Comparison of ENCODE assay signal across 21 cellular contexts in the genomic region with DNA sequence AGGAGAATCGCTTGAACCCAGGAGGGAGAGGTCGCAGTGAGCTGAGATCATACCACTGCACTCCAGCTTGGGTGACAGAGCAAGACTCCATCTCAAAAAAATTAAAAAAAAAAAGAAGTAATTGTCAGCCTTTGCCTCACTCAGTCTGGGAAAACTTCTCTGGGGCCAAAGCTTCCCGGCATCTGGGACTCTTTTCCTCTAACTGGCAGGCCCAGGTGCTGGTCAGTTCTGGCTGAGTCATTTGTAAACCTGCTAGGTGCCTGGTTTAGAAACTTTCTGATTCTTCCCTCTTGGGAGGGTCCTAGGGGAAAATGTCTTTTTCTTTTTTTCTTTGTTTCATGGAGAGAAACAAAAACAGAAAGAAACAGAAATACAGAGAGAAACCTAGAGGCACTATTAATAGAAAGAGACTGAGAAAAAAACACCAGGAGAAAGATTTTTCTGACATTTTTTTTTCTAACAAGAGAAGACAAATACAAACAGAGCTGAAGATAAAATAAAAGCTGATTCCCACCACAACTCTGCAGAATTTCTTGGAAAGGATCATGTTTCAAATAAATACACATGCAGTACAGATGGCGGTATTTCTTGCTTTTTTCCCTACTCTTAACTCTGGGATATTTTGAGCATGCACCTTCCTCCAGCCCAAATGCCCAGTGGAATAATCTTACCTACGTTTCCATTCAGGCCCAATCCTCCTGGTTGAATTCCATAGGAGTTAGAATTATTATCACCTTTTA. TPM values are rescaled to one million over a fixed set of nuclear protein-coding genes. Genes with fewer than 3 reads are reported as not detected.
DNase-seq lines count a peak whose midpoint lies in the region; ATAC-seq, FAIRE-seq and TF ChIP-seq lines count a peak whose summit lies in the region.
"Had no signal": no experiment of that assay in that cellular context is flagged by ENCODE, and none has a peak within 500 bp of the region (broad histone marks: within the 10 kb centered on the region; RNA-seq: fewer than 3 reads in every experiment).

No MANE protein-coding gene starts in this region.

- H2AFZ ChIP-seq in K562 (ENCODE audit: low read depth, low read length), result peak overlapping the region; percentile 62
- H2AFZ ChIP-seq: parathyroid adenoma had no signal

- H3K27ac ChIP-seq in K562 (ENCODE audit: extremely low read depth, low read depth, low read length), result no peak overlapping the region
- H3K27ac ChIP-seq: BLaER1, parathyroid adenoma, spleen, thyroid gland had no signal

- no peak for TF ChIP-seq EP300 in K562 (IDR thresholded peaks at IDR 0.05; ENCODE audit: low read length)

- H3K27me3 Mint-ChIP-seq in mesothelial cell of epicardium (ENCODE audit: low read depth), result no peaks in the 10 kb centered on the region
- H3K27me3 Mint-ChIP-seq: activated CD8-positive, alpha-beta memory T cell treated with anti-CD3 and anti-CD28 coated beads, Interleukin-2, amount 10 ng/mL, durations not matched to agents 7 days and 5 days had no signal

- no peaks in the 10 kb centered on the region for H3K9me1 ChIP-seq in K562 (ENCODE audit: control insufficient read depth, insufficient read depth, low read length)

- peak overlapping the region; percentile 87 for H3K27ac Mint-ChIP-seq in mesothelial cell of epicardium
- peak overlapping the region; percentile 38 for H3K27ac Mint-ChIP-seq in stimulated activated effector memory CD8-positive, alpha-beta T cell treated with anti-CD3 and anti-CD28 coated beads, Interleukin-12 subunit alpha, Interleukin-12 subunit beta, amount 100 ng/mL, for 72 hours
- H3K27ac Mint-ChIP-seq: activated CD8-positive, alpha-beta memory T cell treated with anti-CD3 and anti-CD28 coated beads, Interleukin-2, amount 10 ng/mL, durations not matched to agents 7 days and 5 days had no signal

- H4K20me1 ChIP-seq in K562 (replicated peaks; ENCODE audit: control insufficient read depth, insufficient read depth, low read length), result no peaks in the 10 kb centered on the region
- H4K20me1 ChIP-seq: BLaER1 had no signal

- no peak for TF ChIP-seq CTCF in HFF-Myc (IDR thresholded peaks at IDR 0.05; ENCODE audit: low read depth, low read length, missing control alignments)
- TF ChIP-seq CTCF in K562 (IDR thresholded peaks at IDR 0.05 in 2 of 3, conservative IDR thresholded peaks at IDR 0.05 in 1 of 3; ENCODE audit: insufficient read depth in 2 of 3, low read depth in 1 of 3, low read length in 3 of 3), result no peak
- no peak for TF ChIP-seq CTCF in mesothelial cell of epicardium (IDR thresholded peaks at IDR 0.05; ENCODE audit: unreplicated experiment)

- H3K79me2 ChIP-seq in K562 (ENCODE audit: control insufficient read depth, insufficient read depth, low read length), result no peaks in the 10 kb centered on the region
- H3K79me2 ChIP-seq: parathyroid adenoma had no signal

- intact Hi-C loops in K562 (cut with micrococcal nuclease), result loop anchor here (10.0 kb wide), 1 partner anchor 146 kb away; no protein-coding TSS in a partner anchor

- in situ Hi-C loops in K562 (cut with MboI), result no loop called here

- no peak overlapping the region for H3K4me3 ChIP-seq in HFF-Myc (replicated peaks; ENCODE audit: low read depth, low read length)
- H3K4me3 ChIP-seq in K562, result no peak overlapping the region
- H3K4me3 ChIP-seq: BLaER1, MG63, spleen, thyroid gland had no signal

- no peaks in the 10 kb centered on the region for H3K36me3 ChIP-seq in K562 (ENCODE audit: control insufficient read depth, insufficient read depth, low read length)
- H3K36me3 ChIP-seq: BLaER1, MG63, spleen, thyroid gland had no signal

- CTCF ChIA-PET in K562 (lab: Yijun Ruan, JAX; ENCODE audit: low intra/inter-chr PET ratio), result no interaction called here

- H3K4me1 ChIP-seq in K562 (replicated peaks in 1 of 2; ENCODE audit: control insufficient read depth in 2 of 2, insufficient read depth in 2 of 2, low read length in 2 of 2), result peaks cover 2 to 7% of the 10 kb centered on the region in 2 experiments; a peak in 4 of 5 replicates
- H3K4me1 ChIP-seq: parathyroid adenoma, spleen had no signal

- TF ChIP-seq RAD21 in K562 (CRISPR knock-in tag; conservative IDR thresholded peaks at IDR 0.05 in 1 of 2, IDR thresholded peaks at IDR 0.05 in 1 of 2), result no peak

- no TSS peak for BruUV-seq in K562 (replicated peaks; lab: Mats Ljungman, UMichigan)

- ATAC-seq in K562 (no peak), HG03354 (IDR thresholded peaks at IDR 0.05; ENCODE audit: poor library complexity, severe bottlenecking, unreplicated experiment) (no peak)
- ATAC-seq in stimulated activated effector memory CD8-positive, alpha-beta T cell treated with anti-CD3 and anti-CD28 coated beads, Interleukin-12 subunit alpha, Interleukin-12 subunit beta, amount 100 ng/mL, for 72 hours, result no peak
- ATAC-seq: activated CD8-positive, alpha-beta memory T cell treated with anti-CD3 and anti-CD28 coated beads, Interleukin-2, amount 10 ng/mL, durations not matched to agents 7 days and 5 days; left lobe of liver had no signal

- H3K4me1 Mint-ChIP-seq in mesothelial cell of epicardium, result peaks cover 28% of the 10 kb centered on the region
- H3K4me1 Mint-ChIP-seq in stimulated activated effector memory CD8-positive, alpha-beta T cell treated with anti-CD3 and anti-CD28 coated beads, Interleukin-12 subunit alpha, Interleukin-12 subunit beta, amount 100 ng/mL, for 72 hours, result no peaks in the 10 kb centered on the region

- H3K9me3 Mint-ChIP-seq in mesothelial cell of epicardium, result no peaks in the 10 kb centered on the region
- H3K9me3 Mint-ChIP-seq in stimulated activated effector memory CD8-positive, alpha-beta T cell treated with anti-CD3 and anti-CD28 coated beads, Interleukin-12 subunit alpha, Interleukin-12 subunit beta, amount 100 ng/mL, for 72 hours, result no peaks in the 10 kb centered on the region

- FAIRE-seq in K562 (lab: Jason Lieb, UNC), result no peak

- H3K9me3 ChIP-seq in K562 (replicated peaks; ENCODE audit: control insufficient read depth, insufficient read depth, low read depth, low read length), result no peaks in the 10 kb centered on the region
- H3K9me3 ChIP-seq: BLaER1, MG63, spleen, thyroid gland had no signal

- no peak overlapping the region for H3K9ac ChIP-seq in K562 (ENCODE audit: insufficient read depth in 1 of 2, low read depth in 2 of 2, low read length in 2 of 2)
- H3K9ac ChIP-seq: BLaER1, parathyroid adenoma had no signal

- no peak overlapping the region; the same call in 1 of the 2 replicates for H3K4me2 ChIP-seq in K562 (ENCODE audit: insufficient read depth, low read length)
- H3K4me2 ChIP-seq: BLaER1 had no signal

- H3K4me3 Mint-ChIP-seq in mesothelial cell of epicardium, result no peak overlapping the region
- no peak overlapping the region for H3K4me3 Mint-ChIP-seq in stimulated activated effector memory CD8-positive, alpha-beta T cell treated with anti-CD3 and anti-CD28 coated beads, Interleukin-12 subunit alpha, Interleukin-12 subunit beta, amount 100 ng/mL, for 72 hours
- H3K4me3 Mint-ChIP-seq: activated CD8-positive, alpha-beta memory T cell treated with anti-CD3 and anti-CD28 coated beads, Interleukin-2, amount 10 ng/mL, durations not matched to agents 7 days and 5 days had no signal

- WGBS in K562 (ENCODE audit: insufficient coverage, low coverage, missing lambda C conversion rate), result 32% methylated on average over 4 of the region's 5 CpGs

- DNase-seq in HFF-Myc (ENCODE audit: extremely low read depth, low read depth) (peak; percentile 53), K562 (ENCODE audit: extremely low read depth in 1 of 4, low spot score in 3 of 4) (no peak), mesothelial cell of epicardium (ENCODE audit: low spot score in 2 of 2, unreplicated experiment in 2 of 2) (no peak), pons (ENCODE audit: low spot score) (no peak), CD1c-positive myeloid dendritic cell (ENCODE audit: extremely low spot score) (no peak), D341Med (ENCODE audit: low spot score) (no peak)
- no peak for DNase-seq in stimulated activated effector memory CD8-positive, alpha-beta T cell treated with anti-CD3 and anti-CD28 coated beads, Interleukin-12 subunit alpha, Interleukin-12 subunit beta, amount 100 ng/mL, for 72 hours (ENCODE audit: low spot score in 2 of 2)
- DNase-seq: activated CD8-positive, alpha-beta memory T cell treated with anti-CD3 and anti-CD28 coated beads, Interleukin-2, amount 10 ng/mL, durations not matched to agents 7 days and 5 days; amygdala; cerebellar nuclear complex; HCEC 1CT; MG63; NCI-H1694 treated with DMSO at 0.1 percent for 48 hours; NCI-H510A treated with DMSO at 0.1 percent for 48 hours; SHP77 treated with DMSO at 0.1 percent for 48 hours; spleen; thyroid gland had no signal

- no peaks in the 10 kb centered on the region for H3K36me3 Mint-ChIP-seq in mesothelial cell of epicardium
- H3K36me3 Mint-ChIP-seq in stimulated activated effector memory CD8-positive, alpha-beta T cell treated with anti-CD3 and anti-CD28 coated beads, Interleukin-12 subunit alpha, Interleukin-12 subunit beta, amount 100 ng/mL, for 72 hours, result no peaks in the 10 kb centered on the region
- H3K36me3 Mint-ChIP-seq: activated CD8-positive, alpha-beta memory T cell treated with anti-CD3 and anti-CD28 coated beads, Interleukin-2, amount 10 ng/mL, durations not matched to agents 7 days and 5 days had no signal

- POLR2A ChIA-PET in K562 (lab: Yijun Ruan, JAX), result no interaction called here

- H3K27me3 ChIP-seq in K562 (ENCODE audit: control insufficient read depth in 2 of 2, insufficient read depth in 2 of 2, low read length in 2 of 2), result no peaks in the 10 kb centered on the region
- H3K27me3 ChIP-seq: BLaER1, MG63, thyroid gland had no signal

- TF ChIP-seq POLR2A in K562 (conservative IDR thresholded peaks at IDR 0.05), result no peak

RNA-seq across cellular contexts. Expression of a gene that starts 22.1 kb away (rescaled TPM):
- total RNA-seq in K562 (2011; cell fraction: chromatin; rRNA removed; ENCODE audit: low replicate concordance), result 95.3 and 165 TPM in 2 replicates
- 45.4 and 49.1 TPM in 2 replicates for total RNA-seq in K562 (2011; cell fraction: nucleolus; rRNA removed)
- total RNA-seq in K562 (2011; cell fraction: nucleoplasm; rRNA removed), result 78.5 and 111 TPM in 2 replicates
- total RNA-seq in K562 (2014; rRNA removed) (14.8 and 18.6 TPM in 2 replicates), K562 (2014; rRNA removed; fragmentation: Illumina TruSeq; extraction: Trizol) (18.4 and 21.4 TPM in 2 replicates), K562 (2015; rRNA removed; fragmentation: Illumina TruSeq; extraction: Trizol) (18.7 and 19.8 TPM in 2 replicates), K562 (2021) (46.2 and 47.6 TPM in 2 replicates), mesothelial cell of epicardium (51.5 to 56.4 TPM (median 52.2 TPM) in 3 replicates)
- polyA plus RNA-seq in K562 (2011; rRNA removed) (19.4 and 32.9 TPM in 2 replicates), K562 (2014; fragmentation: Illumina TruSeq; extraction: Trizol) (43.7 and 47.9 TPM in 2 replicates), K562 (2014; fragmentation: Nextera tagmentation; extraction: Ambion mirVana) (10 to 100 TPM in 1 of 2 experiments, 1 to 10 TPM in 1; 8.7 to 11.1 TPM), K562 (2014; rRNA removed) (25.3 and 27.1 TPM in 2 replicates)
- 25.1 and 36.0 TPM in 2 replicates for polyA plus RNA-seq in K562 (2011; cell fraction: cytosol; rRNA removed)
- 66.2 and 87.0 TPM in 2 replicates for polyA plus RNA-seq in K562 (2011; cell fraction: nucleus; rRNA removed)
- 29.1 and 31.4 TPM in 2 replicates for polyA plus RNA-seq in K562 (2012)
- 28.3 and 33.6 TPM in 2 replicates for polyA minus RNA-seq in K562 (2011; rRNA and poly(A)+ RNA removed)
- 22.0 and 22.3 TPM in 2 replicates for polyA minus RNA-seq in K562 (2011; cell fraction: cytosol; rRNA and poly(A)+ RNA removed)
- polyA minus RNA-seq in K562 (2011; cell fraction: nucleus; rRNA and poly(A)+ RNA removed), result 21.0 and 32.5 TPM in 2 replicates

RNA-seq across cellular contexts. Expression of a gene that starts 55.7 kb away (rescaled TPM):
- total RNA-seq in K562 (2011; cell fraction: chromatin; rRNA removed; ENCODE audit: low replicate concordance), result 36.9 and 67.4 TPM in 2 replicates
- total RNA-seq in K562 (2011; cell fraction: nucleolus; rRNA removed), result 27.3 and 27.6 TPM in 2 replicates
- total RNA-seq in K562 (2011; cell fraction: nucleoplasm; rRNA removed), result 38.6 and 45.7 TPM in 2 replicates
- total RNA-seq in K562 (2014; rRNA removed), result 17.3 and 20.9 TPM in 2 replicates
- 32.5 and 35.7 TPM in 2 replicates for total RNA-seq in K562 (2014; rRNA removed; fragmentation: Illumina TruSeq; extraction: Trizol)
- total RNA-seq in K562 (2015; rRNA removed; fragmentation: Illumina TruSeq; extraction: Trizol), result 29.6 and 30.8 TPM in 2 replicates
- total RNA-seq in K562 (2021), result 38.2 and 42.7 TPM in 2 replicates
- polyA plus RNA-seq in K562 (2011; rRNA removed), result 59.6 and 67.8 TPM in 2 replicates
- polyA plus RNA-seq in K562 (2011; cell fraction: cytosol; rRNA removed), result 38.6 and 51.2 TPM in 2 replicates
- polyA plus RNA-seq in K562 (2011; cell fraction: nucleus; rRNA removed), result 32.6 and 35.4 TPM in 2 replicates
- polyA plus RNA-seq in K562 (2012), result 26.1 and 26.8 TPM in 2 replicates
- 48.6 and 52.8 TPM in 2 replicates for polyA plus RNA-seq in K562 (2014; fragmentation: Illumina TruSeq; extraction: Trizol)
- 10 to 100 TPM; 10.9 to 11.6 TPM for polyA plus RNA-seq in K562 (2014; fragmentation: Nextera tagmentation; extraction: Ambion mirVana)
- 29.9 and 32.2 TPM in 2 replicates for polyA plus RNA-seq in K562 (2014; rRNA removed)
- polyA minus RNA-seq in K562 (2011; rRNA and poly(A)+ RNA removed), result 89.8 and 96.2 TPM in 2 replicates
- 29.1 and 35.7 TPM in 2 replicates for polyA minus RNA-seq in K562 (2011; cell fraction: cytosol; rRNA and poly(A)+ RNA removed)
- 16.0 and 26.4 TPM in 2 replicates for polyA minus RNA-seq in K562 (2011; cell fraction: nucleus; rRNA and poly(A)+ RNA removed)
- 35.2 to 38.1 TPM (median 35.8 TPM) in 3 replicates for total RNA-seq in mesothelial cell of epicardium
